Comparison of ENCODE assay signal across 8 cellular contexts in the genomic region with DNA sequence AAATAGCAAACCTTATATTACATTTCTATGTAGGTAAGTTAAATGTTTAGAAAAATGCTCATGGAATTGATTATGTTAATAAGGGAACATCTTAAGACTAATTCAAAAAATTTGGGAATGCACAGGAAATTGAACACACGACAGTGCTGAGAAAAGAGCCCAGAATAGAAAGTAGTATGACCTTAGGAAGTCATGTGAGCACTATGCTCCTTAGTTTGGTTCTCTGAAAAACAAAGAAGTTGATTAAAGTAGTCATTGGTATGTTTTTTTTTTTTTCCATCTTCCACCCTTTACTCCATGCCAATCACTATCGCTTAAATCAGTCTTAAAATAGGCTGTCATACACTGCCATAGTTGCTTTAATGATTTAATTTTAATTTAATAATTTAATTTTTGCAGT.
"Had no signal": no experiment of that assay in that cellular context is flagged by ENCODE, and none has a peak within 500 bp of the region (broad histone marks: within the 10 kb centered on the region; RNA-seq: fewer than 3 reads in every experiment).

No MANE protein-coding gene starts in this region.

- FAIRE-seq: H1, H54, HTR-8/SVneo, K562 had no signal

- DNase-seq: H9, HCEC 1CT, IMR-90, KG1 had no signal
